In the genomic region with DNA sequence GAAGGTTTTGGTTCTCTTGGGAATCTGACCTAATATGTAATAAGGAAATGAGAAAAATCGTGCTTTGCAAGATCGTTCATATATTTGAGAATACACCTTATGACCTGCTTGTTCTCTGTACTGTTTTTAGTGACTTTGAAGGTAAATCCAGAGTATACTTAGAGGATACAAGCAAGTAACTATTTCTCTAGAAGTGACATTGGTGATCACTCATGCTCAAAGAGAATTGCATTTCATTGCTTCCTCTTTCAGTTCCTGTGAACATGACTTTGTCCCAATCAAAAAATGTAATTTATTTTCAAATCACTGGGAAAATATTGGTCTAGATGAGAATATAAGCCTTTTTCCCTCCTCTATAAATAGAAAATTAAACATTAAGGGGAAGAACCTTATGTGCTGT, we compare ENCODE assay signal across 11 cellular contexts. TPM values are rescaled to one million over a fixed set of nuclear protein-coding genes. Genes with fewer than 3 reads are reported as not detected.
DNase-seq lines count a peak whose midpoint lies in the region; ATAC-seq and TF ChIP-seq lines count a peak whose summit lies in the region.
"Had no signal": no experiment of that assay in that cellular context is flagged by ENCODE, and none has a peak within 500 bp of the region (broad histone marks: within the 10 kb centered on the region; RNA-seq: fewer than 3 reads in every experiment).

No MANE protein-coding gene starts in this region.

- peak overlapping the region; percentile 96 for H3K4me2 ChIP-seq in mammary epithelial cell (ENCODE audit: insufficient read depth, low read depth, low read length)
- peak overlapping the region; percentile 91 for H3K4me2 ChIP-seq in GM23248 (ENCODE audit: unreplicated experiment)

- no peaks in the 10 kb centered on the region for H3K9me2 ChIP-seq in GM23248 (ENCODE audit: insufficient read depth)

- H3K9me3 ChIP-seq in mammary epithelial cell (replicated peaks; ENCODE audit: insufficient read depth, low read length) = no peaks in the 10 kb centered on the region
- H3K9me3 ChIP-seq in GM23248 (ENCODE audit: low read depth) = no peaks in the 10 kb centered on the region
- H3K9me3 ChIP-seq in Caco-2 = no peaks in the 10 kb centered on the region

- DNase-seq in mammary epithelial cell = no peak
- no peak for DNase-seq in MCF 10A (ENCODE audit: unreplicated experiment)
- no peak for DNase-seq in GM23248
- DNase-seq in T-cell = no peak
- DNase-seq in Caco-2 = no peak
- DNase-seq: effector CD8-positive, alpha-beta T cell; NCI-H226 had no signal

- H3K9me3 Mint-ChIP-seq in MCF 10A (ENCODE audit: unreplicated experiment) = no peaks in the 10 kb centered on the region
- H3K9me3 Mint-ChIP-seq in T-cell = no peaks in the 10 kb centered on the region
- no peaks in the 10 kb centered on the region for H3K9me3 Mint-ChIP-seq in stimulated activated memory B cell treated with anti-CD40 and anti-IgM and Interleukin-4, amounts not matched to agents 10 μg/mL and 1 μg/mL and 100 μg/mL, for 72 hours
- no peaks in the 10 kb centered on the region for H3K9me3 Mint-ChIP-seq in Caco-2 (ENCODE audit: unreplicated experiment)

- H3K4me1 Mint-ChIP-seq in MCF 10A (ENCODE audit: insufficient read depth, unreplicated experiment) (peaks cover 31% of the 10 kb centered on the region), T-cell (peaks cover 50 to 53% (median 51%) of the 10 kb centered on the region in 3 donors), Caco-2 (ENCODE audit: low read depth, unreplicated experiment) (peaks cover 12% of the 10 kb centered on the region)
- peaks cover 26% of the 10 kb centered on the region for H3K4me1 Mint-ChIP-seq in stimulated activated memory B cell treated with anti-CD40 and anti-IgM and Interleukin-4, amounts not matched to agents 10 μg/mL and 1 μg/mL and 100 μg/mL, for 72 hours

- H3K79me2 ChIP-seq in mammary epithelial cell (ENCODE audit: insufficient read depth, low read length) (peaks cover 79% of the 10 kb centered on the region), GM23248 (ENCODE audit: insufficient read depth) (peaks cover 73% of the 10 kb centered on the region)

- no TSS peak for BruUV-seq in mammary epithelial cell (replicated peaks; lab: Mats Ljungman, UMichigan)
- no TSS peak for BruUV-seq in MCF 10A (replicated peaks; lab: Mats Ljungman, UMichigan)
- BruUV-seq in Caco-2 (replicated peaks; lab: Mats Ljungman, UMichigan) = no TSS peak

- H3K4me1 ChIP-seq in mammary epithelial cell (ENCODE audit: insufficient read depth, low read length) (peaks cover 31% of the 10 kb centered on the region), GM23248 (ENCODE audit: insufficient read depth) (peaks cover 56% of the 10 kb centered on the region), Caco-2 (peaks cover 21% of the 10 kb centered on the region)

- H3K36me3 Mint-ChIP-seq in MCF 10A (ENCODE audit: insufficient read depth, unreplicated experiment) (peaks cover 4% of the 10 kb centered on the region), T-cell (no peaks in the 10 kb centered on the region), Caco-2 (ENCODE audit: insufficient read depth, unreplicated experiment) (peaks cover 6% of the 10 kb centered on the region)
- H3K36me3 Mint-ChIP-seq in stimulated activated memory B cell treated with anti-CD40 and anti-IgM and Interleukin-4, amounts not matched to agents 10 μg/mL and 1 μg/mL and 100 μg/mL, for 72 hours = no peaks in the 10 kb centered on the region

- H3K27ac ChIP-seq in mammary epithelial cell (ENCODE audit: insufficient read depth, low read depth, low read length) (no peak overlapping the region), GM23248 (no peak overlapping the region)
- H3K27ac ChIP-seq: C4-2B had no signal

- H3F3A ChIP-seq in GM23248 (ENCODE audit: insufficient read depth) = peaks cover 22% of the 10 kb centered on the region

- TF ChIP-seq CTCF in mammary epithelial cell (conservative IDR thresholded peaks at IDR 0.05 in 1 of 2, IDR thresholded peaks at IDR 0.05 in 1 of 2; ENCODE audit: extremely low read depth in 1 of 2, insufficient read depth in 1 of 2, low read depth in 1 of 2, low read length in 2 of 2) = no peak
- TF ChIP-seq CTCF in MCF 10A (IDR thresholded peaks at IDR 0.05; ENCODE audit: unreplicated experiment) = no peak
- no peak for TF ChIP-seq CTCF in Caco-2 (IDR thresholded peaks at IDR 0.05; ENCODE audit: insufficient read depth in 1 of 2, low read depth in 1 of 2, low read length in 1 of 2, severe bottlenecking in 1 of 2, unreplicated experiment in 1 of 2)

- H3K27me3 Mint-ChIP-seq in MCF 10A (ENCODE audit: insufficient read depth, unreplicated experiment) (no peaks in the 10 kb centered on the region), T-cell (no peaks in the 10 kb centered on the region), Caco-2 (ENCODE audit: insufficient read depth, unreplicated experiment) (no peaks in the 10 kb centered on the region)
- H3K27me3 Mint-ChIP-seq in stimulated activated memory B cell treated with anti-CD40 and anti-IgM and Interleukin-4, amounts not matched to agents 10 μg/mL and 1 μg/mL and 100 μg/mL, for 72 hours = no peaks in the 10 kb centered on the region

- H3K27ac Mint-ChIP-seq in MCF 10A (ENCODE audit: low read depth, unreplicated experiment) (no peak overlapping the region), T-cell (peak overlapping the region in 1 of 2 donors; percentile 4), Caco-2 (ENCODE audit: unreplicated experiment) (no peak overlapping the region)
- H3K27ac Mint-ChIP-seq in stimulated activated memory B cell treated with anti-CD40 and anti-IgM and Interleukin-4, amounts not matched to agents 10 μg/mL and 1 μg/mL and 100 μg/mL, for 72 hours = no peak overlapping the region

- 10% methylated on average over 2 of the region's 2 CpGs for WGBS in mammary epithelial cell (ENCODE audit: low coverage, missing lambda C conversion rate)
- 72 to 74% methylated on average over 2 of the region's 2 CpGs for WGBS in GM23248 (ENCODE audit: low coverage in 1 of 2, low lambda C conversion rate in 2 of 2, missing lambda C conversion rate in 2 of 2), 2 experiments

- intact Hi-C loops in mammary epithelial cell (cut with micrococcal nuclease) (no loop called here), MCF 10A (cut with micrococcal nuclease) (no loop called here), Caco-2 (cut with micrococcal nuclease; ENCODE audit: unreplicated experiment) (loop anchor here (5.0 kb wide), 1 partner anchor 130 kb away; no protein-coding TSS in a partner anchor)

- no peak for ATAC-seq in T-cell (replicated peaks in 1 of 4)
- ATAC-seq in stimulated activated memory B cell treated with anti-CD40 and anti-IgM and Interleukin-4, amounts not matched to agents 10 μg/mL and 1 μg/mL and 100 μg/mL, for 72 hours = peak; percentile 35
- ATAC-seq in HG03097 (IDR thresholded peaks at IDR 0.05; ENCODE audit: low FRiP score, unreplicated experiment) = no peak
- ATAC-seq in HG03039 (IDR thresholded peaks at IDR 0.05; ENCODE audit: unreplicated experiment) = no peak

- POLR2A ChIA-PET in MCF 10A (lab: Yijun Ruan, JAX) (interaction anchor here (0.7 kb wide), 2 partner anchors 19 to 26 kb away, joined by 3 read pairs; no protein-coding TSS in a partner anchor), T-cell (lab: Charles Lee) (no interaction called here), Caco-2 (lab: Charles Lee) (no interaction called here)

- H3K9ac ChIP-seq in mammary epithelial cell (ENCODE audit: insufficient read depth, low read length) (no peak overlapping the region), GM23248 (no peak overlapping the region)

- H3K36me3 ChIP-seq in mammary epithelial cell (ENCODE audit: insufficient read depth, low read length) = no peaks in the 10 kb centered on the region
- H3K36me3 ChIP-seq in GM23248 (ENCODE audit: low read depth) = no peaks in the 10 kb centered on the region
- no peaks in the 10 kb centered on the region for H3K36me3 ChIP-seq in Caco-2 (ENCODE audit: control insufficient read depth, insufficient read depth, low read length)

- no peaks in the 10 kb centered on the region for H3K27me3 ChIP-seq in mammary epithelial cell (ENCODE audit: insufficient read depth, low read length)
- H3K27me3 ChIP-seq in GM23248 (replicated peaks; ENCODE audit: insufficient read depth) = no peaks in the 10 kb centered on the region
- H3K27me3 ChIP-seq in Caco-2 (replicated peaks; ENCODE audit: control insufficient read depth, insufficient read depth, low read length) = no peaks in the 10 kb centered on the region

- in situ Hi-C loops in mammary epithelial cell (cut with MboI; ENCODE audit: low sequenced_read_pairs in 2 of 2) = no loop called here
- in situ Hi-C loops in GM23248 (cut with MboI) = no loop called here

- H2AFZ ChIP-seq in mammary epithelial cell (ENCODE audit: low read depth, low read length) (no peak overlapping the region), GM23248 (no peak overlapping the region)

- CTCF ChIA-PET in mammary epithelial cell (lab: Charles Lee; ENCODE audit: low non-redundant PET) (no interaction called here), MCF 10A (lab: Yijun Ruan, JAX) (interaction anchor here (0.7 kb wide), 1 partner anchor 137 kb away, joined by 4 read pairs; no protein-coding TSS in a partner anchor), T-cell (lab: Charles Lee) (no interaction called here), Caco-2 (lab: Charles Lee) (no interaction called here)

- H3K4me3 ChIP-seq in mammary epithelial cell (replicated peaks in 1 of 3; ENCODE audit: insufficient read depth in 1 of 3, low read depth in 2 of 3, low read length in 3 of 3) = peak overlapping the region in 1 of 3 experiments; percentile 84
- H3K4me3 ChIP-seq in GM23248 = peak overlapping the region; percentile 92
- no peak overlapping the region for H3K4me3 ChIP-seq in Caco-2 (ENCODE audit: low read depth, low read length)

- H3K4me3 Mint-ChIP-seq in MCF 10A (ENCODE audit: unreplicated experiment) (no peak overlapping the region), T-cell (peak overlapping the region in 2 of 3 donors; percentile 14 to 34), Caco-2 (ENCODE audit: unreplicated experiment) (no peak overlapping the region)
- H3K4me3 Mint-ChIP-seq in stimulated activated memory B cell treated with anti-CD40 and anti-IgM and Interleukin-4, amounts not matched to agents 10 μg/mL and 1 μg/mL and 100 μg/mL, for 72 hours = peak overlapping the region; percentile 15

- dilution Hi-C loops in mammary epithelial cell (cut with HindIII; ENCODE audit: low sequenced_read_pairs) = no loop called here

- peaks cover 8% of the 10 kb centered on the region for H4K20me1 ChIP-seq in mammary epithelial cell (ENCODE audit: insufficient read depth, low read length)
- H4K20me1 ChIP-seq in GM23248 (ENCODE audit: insufficient read depth) = peaks cover 26% of the 10 kb centered on the region

RNA-seq across cellular contexts. Expression of gene KTN1, which starts 2.7 kb away (rescaled TPM):
- total RNA-seq in mammary epithelial cell (100 to 1,000 TPM; 117 to 150 TPM), MCF 10A (2022) (165 and 180 TPM in 2 replicates), T-cell (100 to 1,000 TPM in 1 of 5 donors, 10 to 100 TPM in 4; 82.5 to 109 (median 85.4) TPM), Caco-2 (2022) (130 and 138 TPM in 2 replicates)
- polyA plus RNA-seq in mammary epithelial cell (57.6 TPM), GM23248 (2016; fragmentation: Nextera tagmentation; extraction: Ambion mirVana) (204 and 225 TPM in 2 replicates)
- 34.6 TPM for polyA minus RNA-seq in mammary epithelial cell
- 116 and 119 TPM in 2 replicates for total RNA-seq in GM23248 (2014; rRNA removed; shearing (Covaris generic))

Comparison
In these comparisons a context has a peak if more than half of its experiments do, and no peak if none do; other contexts are left out.
1. H3K4me3 Mint-ChIP-seq: peak in T-cell (2 of 3) and stimulated activated memory B cell treated with anti-CD40 and anti-IgM and Interleukin-4, amounts not matched to agents 10 μg/mL and 1 μg/mL and 100 μg/mL, for 72 hours (single experiment); none in MCF 10A (single experiment) and Caco-2 (single experiment).